ENCODE assay signal across 7 cellular contexts in genomic region chr16:87850009-87851006, GRCh38. TPM values are rescaled to one million over a fixed set of nuclear protein-coding genes. Genes with fewer than 3 reads are reported as not detected.
DNase-seq lines count a peak whose midpoint lies in the region; ATAC-seq and TF ChIP-seq lines count a peak whose summit lies in the region.

No MANE protein-coding gene starts in this region.

- H3K27me3 Mint-ChIP-seq in mesothelial cell of epicardium (ENCODE audit: low read depth) = no peaks in the 10 kb centered on the region
- H3K27me3 Mint-ChIP-seq in stimulated activated naive B cell treated with anti-CD40 and anti-IgM and Interleukin-4, amounts not matched to agents 10 μg/mL and 1 μg/mL and 100 μg/mL, for 72 hours = no peaks in the 10 kb centered on the region

- H3K9me3 Mint-ChIP-seq in mesothelial cell of epicardium = no peaks in the 10 kb centered on the region
- no peaks in the 10 kb centered on the region for H3K9me3 Mint-ChIP-seq in stimulated activated naive B cell treated with anti-CD40 and anti-IgM and Interleukin-4, amounts not matched to agents 10 μg/mL and 1 μg/mL and 100 μg/mL, for 72 hours

- peak overlapping the region; percentile 47 for H3K27ac Mint-ChIP-seq in mesothelial cell of epicardium
- H3K27ac Mint-ChIP-seq in stimulated activated naive B cell treated with anti-CD40 and anti-IgM and Interleukin-4, amounts not matched to agents 10 μg/mL and 1 μg/mL and 100 μg/mL, for 72 hours = peak overlapping the region; percentile 37

- peak; percentile 75 to 79 for ATAC-seq in stimulated activated naive B cell treated with anti-CD40 and anti-IgM and Interleukin-4, amounts not matched to agents 10 μg/mL and 1 μg/mL and 100 μg/mL, for 72 hours (replicated peaks)
- no peak for ATAC-seq in GM21619 (IDR thresholded peaks at IDR 0.05; ENCODE audit: unreplicated experiment)

- peak; percentile 90 for DNase-seq in GM13976 (ENCODE audit: low spot score)
- peak; percentile 26 for DNase-seq in NCI-H1694 treated with DMSO at 0.1 percent for 48 hours (lab: John Stamatoyannopoulos, UW)
- DNase-seq in activated CD4-positive, alpha-beta T cell treated with anti-CD3 and anti-CD28 coated beads, Interleukin-2, amount 50 U/mL, for 48 hours = peak; percentile 76 to 81
- DNase-seq in dermis blood vessel endothelial cell = peak; percentile 71
- peak; percentile 63 to 87 for DNase-seq in mesothelial cell of epicardium (ENCODE audit: low spot score in 2 of 2, unreplicated experiment in 2 of 2)
- peak; percentile 42 for DNase-seq in stimulated activated naive B cell treated with anti-CD40 and anti-IgM and Interleukin-4, amounts not matched to agents 10 μg/mL and 1 μg/mL and 100 μg/mL, for 72 hours

- peaks cover 50% of the 10 kb centered on the region for H3K4me1 Mint-ChIP-seq in mesothelial cell of epicardium
- peaks cover 8 to 34% of the 10 kb centered on the region in 2 donors for H3K4me1 Mint-ChIP-seq in stimulated activated naive B cell treated with anti-CD40 and anti-IgM and Interleukin-4, amounts not matched to agents 10 μg/mL and 1 μg/mL and 100 μg/mL, for 72 hours

- no peak overlapping the region for H3K4me3 Mint-ChIP-seq in mesothelial cell of epicardium
- H3K4me3 Mint-ChIP-seq in stimulated activated naive B cell treated with anti-CD40 and anti-IgM and Interleukin-4, amounts not matched to agents 10 μg/mL and 1 μg/mL and 100 μg/mL, for 72 hours = no peak overlapping the region

- H3K36me3 Mint-ChIP-seq in mesothelial cell of epicardium = no peaks in the 10 kb centered on the region
- peaks cover 50 to 56% of the 10 kb centered on the region in 2 donors for H3K36me3 Mint-ChIP-seq in stimulated activated naive B cell treated with anti-CD40 and anti-IgM and Interleukin-4, amounts not matched to agents 10 μg/mL and 1 μg/mL and 100 μg/mL, for 72 hours

- in situ Hi-C loops in GM13976 (cut with MboI; ENCODE audit: low sequenced_read_pairs, unreplicated experiment) = loop anchor here (5.0 kb wide), 1 partner anchor 73 kb away; no protein-coding TSS in a partner anchor

- TF ChIP-seq CTCF in GM13976 (IDR thresholded peaks at IDR 0.05; ENCODE audit: borderline replicate concordance, control extremely low read depth, extremely low read depth, insufficient read depth, missing control alignments) (peak; percentile 92), mesothelial cell of epicardium (IDR thresholded peaks at IDR 0.05; ENCODE audit: unreplicated experiment) (peak; percentile 94)

RNA-seq across cellular contexts. Expression of gene SLC7A5, which starts 19.0 kb away (rescaled TPM):
- total RNA-seq in dermis blood vessel endothelial cell (5.1 and 7.8 TPM in 2 replicates), mesothelial cell of epicardium (64.7 to 70.0 TPM (median 69.4 TPM) in 3 replicates)

Comparison
In these comparisons a context has a peak if more than half of its experiments do, and no peak if none do; other contexts are left out.
1. DNase-seq: peak in every context shown above with its lines; median percentile 90 in GM13976; 78 in activated CD4-positive, alpha-beta T cell treated with anti-CD3 and anti-CD28 coated beads, Interleukin-2, amount 50 U/mL, for 48 hours; 75 in mesothelial cell of epicardium; 71 in dermis blood vessel endothelial cell; 42 in stimulated activated naive B cell treated with anti-CD40 and anti-IgM and Interleukin-4, amounts not matched to agents 10 μg/mL and 1 μg/mL and 100 μg/mL, for 72 hours; 26 in NCI-H1694 treated with DMSO at 0.1 percent for 48 hours.